Comparison of ENCODE assay signal across 13 cellular contexts in the genomic region with DNA sequence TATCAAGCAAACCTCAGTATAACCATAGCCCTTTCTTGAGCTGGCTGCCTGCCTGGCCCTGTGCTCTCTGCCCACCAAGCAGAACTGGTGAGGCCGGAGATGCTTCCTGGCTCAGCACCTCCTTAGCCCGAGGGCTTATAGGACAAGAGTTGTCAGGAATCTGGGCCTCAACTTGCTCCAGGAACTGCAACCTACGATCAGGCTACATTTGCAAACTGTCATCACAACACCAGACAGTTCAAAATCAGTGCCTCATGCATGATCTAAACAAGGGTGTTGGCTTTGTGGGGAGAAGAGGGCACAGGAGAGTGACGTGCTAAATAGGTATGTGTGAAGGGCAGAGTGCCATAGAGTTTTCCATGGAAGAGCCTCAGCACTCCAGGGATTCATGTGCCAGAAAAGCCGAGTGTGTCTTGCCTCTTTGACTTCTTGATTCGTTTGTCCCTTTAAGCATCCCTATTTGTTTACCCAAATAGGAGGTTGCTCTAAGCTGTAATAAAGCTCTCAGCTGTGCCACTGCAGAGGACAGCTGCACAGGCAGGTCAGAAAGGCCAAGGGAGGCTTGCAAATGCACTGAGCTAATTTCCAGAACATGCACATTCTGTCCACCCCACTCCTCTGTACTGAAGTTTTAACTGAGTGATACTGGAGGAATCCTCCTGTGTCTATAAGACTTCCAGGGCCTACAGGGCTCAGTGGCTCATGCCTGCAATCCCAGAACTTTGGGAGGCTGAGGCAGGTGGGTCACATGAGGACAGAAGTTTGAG. TPM values are rescaled to one million over a fixed set of nuclear protein-coding genes. Genes with fewer than 3 reads are reported as not detected.
A peak's percentile ranks its signal among the peaks of the same experiment; 100 is the strongest.
DNase-seq lines count a peak whose midpoint lies in the region; ATAC-seq and TF ChIP-seq lines count a peak whose summit lies in the region.
"Had no signal": no experiment of that assay in that cellular context is flagged by ENCODE, and none has a peak within 500 bp of the region (broad histone marks: within the 10 kb centered on the region; RNA-seq: fewer than 3 reads in every experiment).

No MANE protein-coding gene starts in this region.

- H3K4me1 ChIP-seq in left ventricle myocardium inferior (peaks cover 9% of the 10 kb centered on the region), esophagus squamous epithelium (peaks cover 0 to 33% (median 4%) of the 10 kb centered on the region in 3 donors)

- H3K27me3 ChIP-seq in left ventricle myocardium inferior (ENCODE audit: low read depth), result no peaks in the 10 kb centered on the region
- H3K27me3 ChIP-seq in esophagus squamous epithelium, result no peaks in the 10 kb centered on the region
- H3K27me3 ChIP-seq in brain microvascular endothelial cell (replicated peaks), result no peaks in the 10 kb centered on the region

- H3K9me3 ChIP-seq in left ventricle myocardium inferior (replicated peaks) (no peaks in the 10 kb centered on the region), esophagus squamous epithelium (no peaks in the 10 kb centered on the region)

- in situ Hi-C loops in brain microvascular endothelial cell (cut with HindIII; ENCODE audit: low pct_ligation_motif_present, low sequenced_read_pairs), result no loop called here

- intact Hi-C loops in Right ventricle myocardium superior (cut with DNase I), result no loop called here
- intact Hi-C loops in left ventricle myocardium inferior (cut with micrococcal nuclease), result no loop called here
- intact Hi-C loops in esophagus squamous epithelium (cut with DNase I), result no loop called here

- H3K36me3 ChIP-seq in left ventricle myocardium inferior (no peaks in the 10 kb centered on the region), esophagus squamous epithelium (no peaks in the 10 kb centered on the region), brain microvascular endothelial cell (replicated peaks) (no peaks in the 10 kb centered on the region)

- H3K27ac ChIP-seq in left ventricle myocardium inferior (replicated peaks) (no peak overlapping the region), esophagus squamous epithelium (peak overlapping the region in 3 of 4 donors; percentile 30 to 36 (median 31)), temporal lobe (ENCODE audit: low read depth, low read length) (peak overlapping the region; percentile 27), brain microvascular endothelial cell (no peak overlapping the region)

- 27 to 38% methylated on average over 3 to 4 of the region's 6 CpGs for WGBS in esophagus squamous epithelium, 2 donors

- TF ChIP-seq CTCF in left ventricle myocardium inferior (IDR thresholded peaks at IDR 0.05; ENCODE audit: borderline replicate concordance), result no peak
- TF ChIP-seq CTCF in esophagus squamous epithelium (IDR thresholded peaks at IDR 0.05), result no peak
- TF ChIP-seq CTCF in brain microvascular endothelial cell (IDR thresholded peaks at IDR 0.05; ENCODE audit: low read depth, low read length, missing control alignments), result no peak

- DNase-seq in Right ventricle myocardium superior (no peak), left ventricle myocardium inferior (no peak), NCI-H774 (lab: John Stamatoyannopoulos, UW) (peak; percentile 5), esophagus squamous epithelium (lab: John Stamatoyannopoulos, UW) (no peak), brain microvascular endothelial cell (no peak), AML-193 (lab: John Stamatoyannopoulos, UW) (no peak)
- DNase-seq: activated CD4-positive, alpha-beta memory T cell treated with anti-CD3 and anti-CD28 coated beads for 36 hours; NCI-H1930; right cardiac atrium; stimulated activated CD4-positive, alpha-beta T cell treated with anti-CD3 and anti-CD28 coated beads, Interleukin-2, amount 100 ng/mL, for 24 hours had no signal

- no peak for TF ChIP-seq POLR2A in esophagus squamous epithelium (IDR thresholded peaks at IDR 0.05)

- H3K4me3 ChIP-seq in left ventricle myocardium inferior, result no peak overlapping the region
- no peak overlapping the region for H3K4me3 ChIP-seq in esophagus squamous epithelium
- H3K4me3 ChIP-seq in brain microvascular endothelial cell (ENCODE audit: low read depth, low read length), result no peak overlapping the region
- H3K4me3 ChIP-seq: lung had no signal

- ATAC-seq in Right ventricle myocardium superior (ENCODE audit: poor library complexity) (peak; percentile 45), HG03097 (IDR thresholded peaks at IDR 0.05; ENCODE audit: low FRiP score, unreplicated experiment) (no peak)

RNA-seq across cellular contexts. Expression of a gene that starts 30.2 kb away (rescaled TPM):
- total RNA-seq in Right ventricle myocardium superior (not detected), left ventricle myocardium inferior (0.19 TPM), esophagus squamous epithelium (10 to 100 TPM in 1 of 4 donors, 1 to 10 TPM in 3; 2.4 to 11.8 (median 6.5) TPM), temporal lobe (3.0 TPM)

Comparison
In these comparisons a context has a peak if more than half of its experiments do, and no peak if none do; other contexts are left out.
1. H3K27ac ChIP-seq: peak in esophagus squamous epithelium (3 of 4) and temporal lobe (single experiment); none in left ventricle myocardium inferior (single experiment) and brain microvascular endothelial cell (single experiment).